8 cellular contexts compared by ENCODE assay signal in genomic region chr7:99615989-99616358, GRCh38. TPM values are rescaled to one million over a fixed set of nuclear protein-coding genes. Genes with fewer than 3 reads are reported as not detected.
DNase-seq lines count a peak whose midpoint lies in the region; ATAC-seq and TF ChIP-seq lines count a peak whose summit lies in the region.

No MANE protein-coding gene starts in this region.

- intact Hi-C loops in esophagus squamous epithelium (cut with DNase I), result no loop called here
- intact Hi-C loops in body of pancreas (cut with DNase I), result no loop called here

- no peak overlapping the region for H3K9ac ChIP-seq in rectal smooth muscle tissue (ENCODE audit: low read length)

- H3K9me3 ChIP-seq in Peyer's patch, result no peaks in the 10 kb centered on the region
- no peaks in the 10 kb centered on the region for H3K9me3 ChIP-seq in esophagus squamous epithelium
- H3K9me3 ChIP-seq in body of pancreas, result no peaks in the 10 kb centered on the region

- peak overlapping the region in 1 of 4 donors; percentile 88 for H3K27ac ChIP-seq in Peyer's patch
- peak overlapping the region in 2 of 4 donors; percentile 90 to 94 for H3K27ac ChIP-seq in esophagus squamous epithelium
- no peak overlapping the region for H3K27ac ChIP-seq in rectal smooth muscle tissue (ENCODE audit: low read depth, low read length)
- peak overlapping the region in 2 of 4 donors; percentile 83 to 92 for H3K27ac ChIP-seq in body of pancreas

- TF ChIP-seq CTCF in Peyer's patch (IDR thresholded peaks at IDR 0.05) (no peak), esophagus squamous epithelium (IDR thresholded peaks at IDR 0.05) (no peak), body of pancreas (IDR thresholded peaks at IDR 0.05) (no peak)

- ATAC-seq in GM18511 (IDR thresholded peaks at IDR 0.05; ENCODE audit: unreplicated experiment), result no peak
- ATAC-seq in body of pancreas, result no peak

- peaks cover 0 to 11% (median 5%) of the 10 kb centered on the region in 4 donors for H3K4me1 ChIP-seq in Peyer's patch
- peaks cover 13 to 25% (median 19%) of the 10 kb centered on the region in 3 donors for H3K4me1 ChIP-seq in esophagus squamous epithelium
- peaks cover 8% of the 10 kb centered on the region for H3K4me1 ChIP-seq in rectal smooth muscle tissue (ENCODE audit: control insufficient read depth, insufficient read depth, low read length)
- H3K4me1 ChIP-seq in body of pancreas, result peaks cover 16% of the 10 kb centered on the region

- TF ChIP-seq POLR2A in Peyer's patch (IDR thresholded peaks at IDR 0.05), result no peak
- TF ChIP-seq POLR2A in esophagus squamous epithelium (IDR thresholded peaks at IDR 0.05), result no peak
- TF ChIP-seq POLR2A in body of pancreas (IDR thresholded peaks at IDR 0.05), result no peak

- peak in 1 of 3 donors; percentile 41 for DNase-seq in Peyer's patch
- DNase-seq in esophagus squamous epithelium (lab: John Stamatoyannopoulos, UW), result no peak
- DNase-seq in stimulated activated CD4-positive, alpha-beta T cell treated with anti-CD3 and anti-CD28 coated beads, Interleukin-4, amount 100 ng/mL, for 1 hour, result no peak
- no peak for DNase-seq in AML-193 (lab: John Stamatoyannopoulos, UW)
- no peak for DNase-seq in body of pancreas

- WGBS in esophagus squamous epithelium, 2 donors, result 83 to 87% methylated on average over 5 of the region's 5 CpGs
- 87 to 89% methylated on average over 5 of the region's 5 CpGs for WGBS in body of pancreas, 2 donors

- peak overlapping the region; percentile 80; the same call in 1 of the 2 replicates for H3K4me3 ChIP-seq in GM08714 (ENCODE audit: low read length)
- peak overlapping the region; percentile 92 to 99 (median 96) for H3K4me3 ChIP-seq in Peyer's patch
- peak overlapping the region in 3 of 4 donors; percentile 71 to 99 (median 75) for H3K4me3 ChIP-seq in esophagus squamous epithelium
- peak overlapping the region; percentile 78 for H3K4me3 ChIP-seq in rectal smooth muscle tissue (ENCODE audit: low read length)
- no peak overlapping the region for H3K4me3 ChIP-seq in body of pancreas

- H3K27me3 ChIP-seq in Peyer's patch (no peaks in the 10 kb centered on the region), esophagus squamous epithelium (no peaks in the 10 kb centered on the region), rectal smooth muscle tissue (ENCODE audit: control insufficient read depth, insufficient read depth, low read length) (no peaks in the 10 kb centered on the region), body of pancreas (no peaks in the 10 kb centered on the region)

- H3K36me3 ChIP-seq in Peyer's patch (peaks cover 0 to 26% (median 0%) of the 10 kb centered on the region in 3 donors), esophagus squamous epithelium (peaks cover 0 to 28% (median 6%) of the 10 kb centered on the region in 3 donors), rectal smooth muscle tissue (ENCODE audit: control insufficient read depth, insufficient read depth, low read length) (peaks cover 9% of the 10 kb centered on the region), body of pancreas (replicated peaks in 1 of 2; ENCODE audit: insufficient read depth in 1 of 2, low read depth in 2 of 2) (peaks cover 9 to 15% of the 10 kb centered on the region in 2 donors)

RNA-seq across cellular contexts. Expression of gene ZSCAN25, which starts 0.8 kb away (rescaled TPM):
- 10 to 100 TPM; 20.0 to 36.4 (median 31.9) TPM for total RNA-seq in Peyer's patch
- total RNA-seq in esophagus squamous epithelium, result 10 to 100 TPM in 3 of 4 donors, 1 to 10 TPM in 1; 8.0 to 19.1 (median 14.9) TPM
- total RNA-seq in body of pancreas, result 10 to 100 TPM; 12.7 to 25.7 TPM

RNA-seq across cellular contexts. Expression of gene TMEM225B, which starts 17.9 kb away (rescaled TPM):
- not detected for total RNA-seq in Peyer's patch
- under 1 TPM in 2 of 4 donors, not detected in 2; 0.23 to 0.57 TPM for total RNA-seq in esophagus squamous epithelium
- under 1 TPM in 1 of 2 donors, not detected in 1; 0.52 TPM for total RNA-seq in body of pancreas

RNA-seq across cellular contexts. Expression of gene ZNF655, which starts 57.5 kb away (rescaled TPM):
- total RNA-seq in Peyer's patch, result 100 to 1,000 TPM; 111 to 169 (median 139) TPM
- 100 to 1,000 TPM in 3 of 4 donors, 10 to 100 TPM in 1; 78.6 to 167 (median 107) TPM for total RNA-seq in esophagus squamous epithelium
- 10 to 100 TPM; 73.5 to 86.4 TPM for total RNA-seq in body of pancreas

Comparison
In these comparisons a context has a peak if more than half of its experiments do, and no peak if none do; other contexts are left out.
1. H3K4me3 ChIP-seq: peak in GM08714 (single experiment), Peyer's patch (4 of 4), esophagus squamous epithelium (3 of 4) and rectal smooth muscle tissue (single experiment); none in body of pancreas (0 of 2).